Comparison of ENCODE assay signal across 17 cellular contexts in genomic region chrX:10169180-10169579, GRCh38. TPM values are rescaled to one million over a fixed set of nuclear protein-coding genes. Genes with fewer than 3 reads are reported as not detected.
"Had no signal": no experiment of that assay in that cellular context is flagged by ENCODE, and none has a peak within 500 bp of the region (broad histone marks: within the 10 kb centered on the region; RNA-seq: fewer than 3 reads in every experiment).

No MANE protein-coding gene starts in this region.

- DNase-seq: activated CD4-positive, alpha-beta T cell treated with anti-CD3 and anti-CD28 coated beads, Interleukin-2, amount 50 U/mL, for 1 hour; activated CD8-positive, alpha-beta memory T cell treated with anti-CD3 and anti-CD28 coated beads, Interleukin-2, amount 50 U/mL, for 4 hours; activated effector memory CD4-positive, alpha-beta T cell treated with Interleukin-2 at 50 U/mL for 16 hours; activated naive CD4-positive, alpha-beta T cell treated with anti-CD3 and anti-CD28 coated beads, Interleukin-2, amount 10 ng/mL, durations not matched to agents 7 days and 5 days; activated T-cell treated with anti-CD3 and anti-CD28 coated beads, Interleukin-2, amount 50 U/mL, for 4 hours; cerebellar nuclear complex; cortex of kidney; left ventricle myocardium inferior; naive B cell; stimulated activated CD4-positive, alpha-beta T cell treated with anti-CD3 and anti-CD28 coated beads, Interleukin-4, amount 100 ng/mL, for 4 hours; stimulated activated naive B cell treated with anti-CD40 and anti-IgM and Interleukin-4, amounts not matched to agents 10 μg/mL and 1 μg/mL and 100 μg/mL, for 72 hours; T1000 had no signal

- H3K36me3 ChIP-seq: breast epithelium, left ventricle myocardium inferior, neural progenitor cell had no signal

- H3K27ac Mint-ChIP-seq: activated naive CD4-positive, alpha-beta T cell treated with anti-CD3 and anti-CD28 coated beads, Interleukin-2, amount 10 ng/mL, durations not matched to agents 7 days and 5 days; memory B cell; neural progenitor cell; stimulated activated naive B cell treated with anti-CD40 and anti-IgM and Interleukin-4, amounts not matched to agents 10 μg/mL and 1 μg/mL and 100 μg/mL, for 72 hours had no signal

- H2AFZ ChIP-seq: neural progenitor cell had no signal

- H3K4me2 ChIP-seq: neural progenitor cell had no signal

- H3K4me3 ChIP-seq: breast epithelium, left ventricle myocardium inferior, neural progenitor cell had no signal

- H3K4me1 ChIP-seq: neural progenitor cell had no signal

- H3K4me3 Mint-ChIP-seq: activated naive CD4-positive, alpha-beta T cell treated with anti-CD3 and anti-CD28 coated beads, Interleukin-2, amount 10 ng/mL, durations not matched to agents 7 days and 5 days; activated T-cell treated with anti-CD3 and anti-CD28 coated beads, Interleukin-2, amount 50 U/mL, for 4 hours; memory B cell; neural progenitor cell had no signal

- H3K9me3 ChIP-seq: breast epithelium, left ventricle myocardium inferior had no signal

- H3K27ac ChIP-seq: breast epithelium, left ventricle myocardium inferior, neural progenitor cell had no signal

- H3K9ac ChIP-seq: neural progenitor cell had no signal

- ATAC-seq: activated T-cell treated with anti-CD3 and anti-CD28 coated beads, Interleukin-2, amount 50 U/mL, for 4 hours; sciatic nerve; stimulated activated naive B cell treated with anti-CD40 and anti-IgM and Interleukin-4, amounts not matched to agents 10 μg/mL and 1 μg/mL and 100 μg/mL, for 72 hours had no signal

- H3K27me3 Mint-ChIP-seq: memory B cell, naive B cell had no signal

- H3K9me3 Mint-ChIP-seq: activated naive CD4-positive, alpha-beta T cell treated with anti-CD3 and anti-CD28 coated beads, Interleukin-2, amount 10 ng/mL, durations not matched to agents 7 days and 5 days; activated T-cell treated with anti-CD3 and anti-CD28 coated beads, Interleukin-2, amount 50 U/mL, for 4 hours; memory B cell; naive B cell; stimulated activated naive B cell treated with anti-CD40 and anti-IgM and Interleukin-4, amounts not matched to agents 10 μg/mL and 1 μg/mL and 100 μg/mL, for 72 hours had no signal

- H3K36me3 Mint-ChIP-seq: activated naive CD4-positive, alpha-beta T cell treated with anti-CD3 and anti-CD28 coated beads, Interleukin-2, amount 10 ng/mL, durations not matched to agents 7 days and 5 days had no signal

- H3K27me3 ChIP-seq: neural progenitor cell had no signal

RNA-seq across cellular contexts. Expression of gene CLCN4, which starts 12.4 kb away (rescaled TPM):
- total RNA-seq: T-helper 1 cell treated with Interleukin-12 subunit alpha and Interleukin-12 subunit beta and Interleukin-4 antibody, amounts not matched to agents 30 ng/mL and 1 ng/mL, for 36 hours had no signal
